Comparison of ENCODE assay signal across 8 cellular contexts in genomic region chr1:145959957-145960467, GRCh38. TPM values are rescaled to one million over a fixed set of nuclear protein-coding genes. Genes with fewer than 3 reads are reported as not detected.
DNase-seq lines count a peak whose midpoint lies in the region; ATAC-seq and TF ChIP-seq lines count a peak whose summit lies in the region.

No MANE protein-coding gene starts in this region.

- peak overlapping the region; percentile 14; the same call in 1 of the 2 replicates for H3K27ac Mint-ChIP-seq in HFFc6
- no peak overlapping the region for H3K27ac Mint-ChIP-seq in activated T-helper 17 cell treated with anti-CD3 and anti-CD28 coated beads, Interleukin-2, amount 50 U/mL, for 72 hours

- peak overlapping the region; percentile 85 to 98 (median 90) for H3K27ac ChIP-seq in spleen

- intact Hi-C loops in spleen (cut with DNase I; ENCODE audit: low total_unique reads), result no loop called here

- H3K4me1 Mint-ChIP-seq in HFFc6 (ENCODE audit: low read depth), result peaks cover 72% of the 10 kb centered on the region
- peaks cover 39% of the 10 kb centered on the region for H3K4me1 Mint-ChIP-seq in activated T-helper 17 cell treated with anti-CD3 and anti-CD28 coated beads, Interleukin-2, amount 50 U/mL, for 72 hours

- H3K4me1 ChIP-seq in spleen, result peaks cover 47 to 94% (median 82%) of the 10 kb centered on the region in 6 donors

- H3K4me3 ChIP-seq in iPS-11a (ENCODE audit: low read depth, low read length), result peak overlapping the region; percentile 74
- peak overlapping the region; percentile 44 to 80 (median 58) for H3K4me3 ChIP-seq in spleen

- peaks cover 3% of the 10 kb centered on the region for H3K27me3 Mint-ChIP-seq in HFFc6 (ENCODE audit: insufficient read depth)
- H3K27me3 Mint-ChIP-seq in activated T-helper 17 cell treated with anti-CD3 and anti-CD28 coated beads, Interleukin-2, amount 50 U/mL, for 72 hours, result no peaks in the 10 kb centered on the region

- no peaks in the 10 kb centered on the region for H3K9me3 Mint-ChIP-seq in HFFc6
- H3K9me3 Mint-ChIP-seq in activated T-helper 17 cell treated with anti-CD3 and anti-CD28 coated beads, Interleukin-2, amount 50 U/mL, for 72 hours, result no peaks in the 10 kb centered on the region

- 12 to 36% (median 16%) methylated on average over 3 to 12 of the region's 12 CpGs for WGBS in spleen, 5 donors

- no peak for ATAC-seq in activated T-helper 17 cell treated with anti-CD3 and anti-CD28 coated beads, Interleukin-2, amount 50 U/mL, for 72 hours (replicated peaks)
- no peak for ATAC-seq in GM19023 (IDR thresholded peaks at IDR 0.05; ENCODE audit: unreplicated experiment)
- no peak for ATAC-seq in GM21528 (IDR thresholded peaks at IDR 0.05; ENCODE audit: low FRiP score, unreplicated experiment)

- TF ChIP-seq POLR2A in spleen (IDR thresholded peaks at IDR 0.05), result no peak

- H3K27me3 ChIP-seq in spleen (replicated peaks in 1 of 7), result peaks cover 0 to 14% (median 0%) of the 10 kb centered on the region in 7 donors

- no peaks in the 10 kb centered on the region for H3K9me3 ChIP-seq in spleen

- DNase-seq in HFFc6 (no peak), spleen (no peak), DMS153 (lab: John Stamatoyannopoulos, UW) (no peak), NCI-H1105 (lab: John Stamatoyannopoulos, UW) (no peak)

- H3K36me3 Mint-ChIP-seq in HFFc6 (ENCODE audit: low read depth), result no peaks in the 10 kb centered on the region
- H3K36me3 Mint-ChIP-seq in activated T-helper 17 cell treated with anti-CD3 and anti-CD28 coated beads, Interleukin-2, amount 50 U/mL, for 72 hours (ENCODE audit: low read depth), result peaks cover 27% of the 10 kb centered on the region

- no peak for TF ChIP-seq CTCF in HFFc6 (IDR thresholded peaks at IDR 0.05)
- TF ChIP-seq CTCF in spleen (IDR thresholded peaks at IDR 0.05 in 8 of 11, conservative IDR thresholded peaks at IDR 0.05 in 3 of 11), result no peak

- H3K36me3 ChIP-seq in spleen, result no peaks in the 10 kb centered on the region

- peak overlapping the region; percentile 92 for H3K4me3 Mint-ChIP-seq in HFFc6
- H3K4me3 Mint-ChIP-seq in activated T-helper 17 cell treated with anti-CD3 and anti-CD28 coated beads, Interleukin-2, amount 50 U/mL, for 72 hours, result peak overlapping the region; percentile 95

RNA-seq across cellular contexts. Expression of gene LIX1L, which starts 2.2 kb away (rescaled TPM):
- 10 to 100 TPM; 51.0 to 59.6 (median 56.1) TPM for total RNA-seq in HFFc6 (2021; fragmentation: NEBNext Ultra II Directional; extraction: Animal tissue kit (Norgen Biotek cat#: 25700))
- total RNA-seq in activated T-helper 17 cell treated with anti-CD3 and anti-CD28 coated beads, Interleukin-2, amount 50 U/mL, for 72 hours, result 10 to 100 TPM; 43.4 to 61.2 TPM
- 10 to 100 TPM; 35.1 to 52.9 (median 39.5) TPM for total RNA-seq in spleen
- polyA plus RNA-seq in spleen, result 10 to 100 TPM; 11.0 to 17.8 (median 14.4) TPM

RNA-seq across cellular contexts. Expression of gene ANKRD34A, which starts 4.4 kb away (rescaled TPM):
- 10 to 100 TPM in 3 of 6 experiments, 1 to 10 TPM in 3; 8.1 to 14.9 (median 10.2) TPM for total RNA-seq in HFFc6 (2021; fragmentation: NEBNext Ultra II Directional; extraction: Animal tissue kit (Norgen Biotek cat#: 25700))
- total RNA-seq in activated T-helper 17 cell treated with anti-CD3 and anti-CD28 coated beads, Interleukin-2, amount 50 U/mL, for 72 hours, result 1 to 10 TPM; 4.6 to 4.8 TPM
- total RNA-seq in spleen, result 1 to 10 TPM in 5 of 7 donors, under 1 TPM in 2; 0.79 to 3.1 (median 1.2) TPM
- polyA plus RNA-seq in spleen, result under 1 TPM; 0.57 to 0.99 (median 0.62) TPM

RNA-seq across cellular contexts. Expression of gene POLR3GL, which starts 4.5 kb away (rescaled TPM):
- total RNA-seq in HFFc6 (2021; fragmentation: NEBNext Ultra II Directional; extraction: Animal tissue kit (Norgen Biotek cat#: 25700)), result 10 to 100 TPM; 23.5 to 29.3 (median 26.2) TPM
- 10 to 100 TPM; 16.9 to 26.0 TPM for total RNA-seq in activated T-helper 17 cell treated with anti-CD3 and anti-CD28 coated beads, Interleukin-2, amount 50 U/mL, for 72 hours
- total RNA-seq in spleen, result 10 to 100 TPM; 22.1 to 34.0 (median 31.1) TPM
- polyA plus RNA-seq in spleen, result 10 to 100 TPM; 55.6 to 69.2 (median 63.0) TPM

RNA-seq across cellular contexts. Expression of gene RBM8A, which starts 32.7 kb away (rescaled TPM):
- 100 to 1,000 TPM; 135 to 166 (median 157) TPM for total RNA-seq in HFFc6 (2021; fragmentation: NEBNext Ultra II Directional; extraction: Animal tissue kit (Norgen Biotek cat#: 25700))
- 100 to 1,000 TPM; 222 to 275 TPM for total RNA-seq in activated T-helper 17 cell treated with anti-CD3 and anti-CD28 coated beads, Interleukin-2, amount 50 U/mL, for 72 hours
- 100 to 1,000 TPM; 111 to 187 (median 122) TPM for total RNA-seq in spleen
- 100 to 1,000 TPM in 2 of 3 donors, 10 to 100 TPM in 1; 87.0 to 117 (median 101) TPM for polyA plus RNA-seq in spleen

RNA-seq across cellular contexts. Expression of gene TXNIP, which starts 36.4 kb away (rescaled TPM):
- total RNA-seq in HFFc6 (2021; fragmentation: NEBNext Ultra II Directional; extraction: Animal tissue kit (Norgen Biotek cat#: 25700)), result 10 to 100 TPM; 49.2 to 78.0 (median 59.5) TPM
- 100 to 1,000 TPM in 1 of 2 donors, 10 to 100 TPM in 1; 74.2 to 269 TPM for total RNA-seq in activated T-helper 17 cell treated with anti-CD3 and anti-CD28 coated beads, Interleukin-2, amount 50 U/mL, for 72 hours
- total RNA-seq in spleen, result 1,000 to 10,000 TPM in 5 of 7 donors, 100 to 1,000 TPM in 2; 622 to 2,368 (median 1,747) TPM
- 100 to 1,000 TPM; 446 to 779 (median 670) TPM for polyA plus RNA-seq in spleen
